Comparison of ENCODE assay signal across 8 cellular contexts in the genomic region with DNA sequence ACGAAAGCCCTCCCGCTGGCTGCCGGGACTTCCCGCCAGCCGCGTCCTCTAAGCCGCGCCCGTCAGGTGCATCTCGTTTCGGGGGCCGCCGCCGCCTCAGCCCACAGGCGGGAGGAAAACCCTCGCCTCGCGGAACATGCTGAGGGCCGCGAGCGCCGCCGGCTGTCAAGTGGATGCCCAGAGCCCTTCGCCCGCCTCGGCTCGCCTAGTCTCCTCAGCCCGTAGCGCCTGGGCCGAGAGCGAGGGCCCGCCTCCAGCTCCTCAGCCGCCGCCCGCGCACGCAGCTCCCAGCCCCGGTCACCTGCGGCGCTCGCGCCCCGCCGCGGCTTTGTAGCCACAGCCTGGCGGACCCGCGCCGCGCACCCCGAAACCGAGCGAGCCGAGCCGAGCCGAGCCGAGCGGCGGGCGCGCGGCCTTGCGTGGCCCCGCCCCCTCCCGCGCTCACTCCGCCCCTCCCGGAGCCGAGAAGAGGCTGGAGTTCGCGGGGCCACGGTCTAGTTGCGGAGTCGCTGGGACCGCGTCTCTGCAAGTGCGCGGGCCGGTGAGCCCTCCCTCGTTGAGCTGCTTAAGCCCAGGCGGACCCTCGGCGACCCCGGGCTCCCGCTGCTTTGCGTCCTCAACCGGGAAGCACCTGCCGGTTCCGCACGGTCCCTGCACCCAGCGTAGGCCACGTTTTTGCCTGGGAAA. TPM values are rescaled to one million over a fixed set of nuclear protein-coding genes. Genes with fewer than 3 reads are reported as not detected.
DNase-seq lines count a peak whose midpoint lies in the region; ATAC-seq lines count a peak whose summit lies in the region.

A gene (minus strand): TSS at position 382 of the 687 bp plus-strand sequence. CDS start 450 bp downstream, outside the sequence.

- H3K4me1 Mint-ChIP-seq in activated CD8-positive, alpha-beta T cell treated with anti-CD3 and anti-CD28 coated beads, Interleukin-2, amount 10 ng/mL, durations not matched to agents 7 days and 5 days (ENCODE audit: low read depth) = peaks cover 25% of the 10 kb centered on the region

- peak within 1 kb of the TSS; percentile 60 to 80 (median 76) for H3K9ac ChIP-seq in BLaER1 treated with 17β-estradiol and CSF1 and Interleukin-3, amounts not matched to agents 10 nM and 100 nM

- no peaks in the 10 kb centered on the region; a peak in 1 of 22 replicates for H4K20me1 ChIP-seq in BLaER1 treated with 17β-estradiol and CSF1 and Interleukin-3, amounts not matched to agents 10 nM and 100 nM

- H3K36me3 ChIP-seq in BLaER1 treated with 17β-estradiol and CSF1 and Interleukin-3, amounts not matched to agents 10 nM and 100 nM = no peaks in the 10 kb centered on the region

- H3K36me3 Mint-ChIP-seq in activated CD8-positive, alpha-beta T cell treated with anti-CD3 and anti-CD28 coated beads, Interleukin-2, amount 10 ng/mL, durations not matched to agents 7 days and 5 days (ENCODE audit: low read depth) = no peaks in the 10 kb centered on the region

- H3K4me1 ChIP-seq in BLaER1 treated with 17β-estradiol and CSF1 and Interleukin-3, amounts not matched to agents 10 nM and 100 nM = peaks cover 5 to 14% (median 10%) of the 10 kb centered on the region in 10 experiments; a peak in 12 of 20 replicates

- peak within 1 kb of the TSS in 7 of 11 experiments; percentile 29 to 51 (median 48); a peak in 11 of 22 replicates for H3K27ac ChIP-seq in BLaER1 treated with 17β-estradiol and CSF1 and Interleukin-3, amounts not matched to agents 10 nM and 100 nM

- peak; percentile 90 for DNase-seq in NCI-H748 (lab: John Stamatoyannopoulos, UW; ENCODE audit: unreplicated experiment)
- DNase-seq in activated CD8-positive, alpha-beta T cell treated with anti-CD3 and anti-CD28 coated beads, Interleukin-2, amount 10 ng/mL, durations not matched to agents 7 days and 5 days = peak; percentile 81
- peak; percentile 69 for DNase-seq in effector CD4-positive, alpha-beta T cell
- peak; percentile 86 for DNase-seq in medulla oblongata (ENCODE audit: extremely low spot score)
- peak; percentile 62 to 79 (median 76) for DNase-seq in stimulated activated CD4-positive, alpha-beta T cell treated with anti-CD3 and anti-CD28 coated beads, TNF-alpha, amount 100 ng/mL, for 4 hours (ENCODE audit: low read depth in 3 of 3)

- peaks cover 10% of the 10 kb centered on the region for H3K27me3 Mint-ChIP-seq in activated CD8-positive, alpha-beta T cell treated with anti-CD3 and anti-CD28 coated beads, Interleukin-2, amount 10 ng/mL, durations not matched to agents 7 days and 5 days (ENCODE audit: low read depth)

- peaks cover 26 to 38% (median 33%) of the 10 kb centered on the region in 11 experiments for H3K27me3 ChIP-seq in BLaER1 treated with 17β-estradiol and CSF1 and Interleukin-3, amounts not matched to agents 10 nM and 100 nM

- peak within 1 kb of the TSS; percentile 63 to 80 (median 71) for H3K4me3 ChIP-seq in BLaER1 treated with 17β-estradiol and CSF1 and Interleukin-3, amounts not matched to agents 10 nM and 100 nM

- no peaks in the 10 kb centered on the region for H3K9me3 Mint-ChIP-seq in activated CD8-positive, alpha-beta T cell treated with anti-CD3 and anti-CD28 coated beads, Interleukin-2, amount 10 ng/mL, durations not matched to agents 7 days and 5 days (ENCODE audit: insufficient read depth)

- POLR2A ChIA-PET in activated CD8-positive, alpha-beta T cell treated with anti-CD3 and anti-CD28 coated beads, Interleukin-2, amount 10 ng/mL, durations not matched to agents 7 days and 5 days (lab: Charles Lee) = interaction anchor here (1.3 kb wide), 1 partner anchor 32 kb away, joined by 4 read pairs; no protein-coding TSS in a partner anchor

- peak within 1 kb of the TSS; percentile 81 for H3K4me3 Mint-ChIP-seq in activated CD8-positive, alpha-beta T cell treated with anti-CD3 and anti-CD28 coated beads, Interleukin-2, amount 10 ng/mL, durations not matched to agents 7 days and 5 days

- H3K9me3 ChIP-seq in BLaER1 treated with 17β-estradiol and CSF1 and Interleukin-3, amounts not matched to agents 10 nM and 100 nM (replicated peaks in 1 of 11) = no peaks in the 10 kb centered on the region

- CTCF ChIA-PET in activated CD8-positive, alpha-beta T cell treated with anti-CD3 and anti-CD28 coated beads, Interleukin-2, amount 10 ng/mL, durations not matched to agents 7 days and 5 days (lab: Charles Lee) = interaction anchor here (1.9 kb wide), 1 partner anchor 125 kb away, joined by 8 read pairs; no protein-coding TSS in a partner anchor

- H3K4me2 ChIP-seq in BLaER1 treated with 17β-estradiol and CSF1 and Interleukin-3, amounts not matched to agents 10 nM and 100 nM = peak within 1 kb of the TSS; percentile 88 to 97 (median 93)

- peak; percentile 96 for ATAC-seq in GM19324 (IDR thresholded peaks at IDR 0.05; ENCODE audit: low FRiP score, unreplicated experiment)
- peak; percentile 80 for ATAC-seq in HG03460 (IDR thresholded peaks at IDR 0.05; ENCODE audit: unreplicated experiment)
- peak; percentile 91 for ATAC-seq in activated CD8-positive, alpha-beta T cell treated with anti-CD3 and anti-CD28 coated beads, Interleukin-2, amount 10 ng/mL, durations not matched to agents 7 days and 5 days

- peak within 1 kb of the TSS; percentile 49 for H3K27ac Mint-ChIP-seq in activated CD8-positive, alpha-beta T cell treated with anti-CD3 and anti-CD28 coated beads, Interleukin-2, amount 10 ng/mL, durations not matched to agents 7 days and 5 days

RNA-seq across cellular contexts. Expression of the gene that starts here (rescaled TPM):
- total RNA-seq in activated CD8-positive, alpha-beta T cell treated with anti-CD3 and anti-CD28 coated beads, Interleukin-2, amount 10 ng/mL, durations not matched to agents 7 days and 5 days = 1 to 10 TPM; 1.7 to 2.1 TPM

Comparison
In these comparisons a context has a peak if more than half of its experiments do, and no peak if none do; other contexts are left out.
1. Peak in every context shown above with its lines: DNase-seq, ATAC-seq, H3K4me3 ChIP-seq and H3K27ac ChIP-seq.